ENCODE assay signal across 19 cellular contexts in the genomic region with DNA sequence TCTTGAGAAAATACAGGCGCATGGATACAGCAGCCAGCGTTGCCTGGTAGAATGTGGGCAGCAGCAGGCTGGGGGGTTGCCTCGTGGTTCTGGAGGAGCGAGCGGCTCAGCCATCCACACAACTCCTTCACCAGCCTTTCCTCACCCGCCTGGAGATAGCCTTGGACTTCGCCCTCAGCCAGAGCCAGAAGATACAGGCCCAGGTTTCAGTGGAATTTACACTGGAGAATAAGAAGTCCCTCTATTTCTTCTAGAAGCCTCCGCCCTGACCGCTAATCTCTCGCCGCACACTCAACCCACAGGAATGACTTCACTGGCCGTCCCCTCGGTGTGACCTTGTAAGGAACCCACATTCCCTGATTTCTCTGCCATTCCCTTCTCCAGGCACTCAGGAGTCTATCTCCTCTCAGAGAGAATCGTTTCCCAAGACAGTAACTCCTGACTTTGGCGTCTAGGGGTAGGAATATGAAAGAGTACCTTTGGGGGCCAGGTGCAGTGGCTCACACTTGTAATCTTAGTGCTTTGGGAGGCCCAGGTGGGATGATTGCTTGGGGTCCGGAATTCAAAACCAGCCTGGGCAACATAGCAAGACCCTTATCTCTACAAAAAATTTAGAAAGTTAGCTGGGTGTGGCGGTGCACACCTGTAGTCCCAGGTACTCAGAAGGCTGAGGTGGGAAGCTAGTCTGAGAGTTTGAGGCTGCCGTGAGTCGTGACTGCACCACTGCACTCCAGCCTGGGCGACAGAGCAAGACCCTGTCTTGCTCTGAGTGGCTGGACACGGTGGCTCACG. TPM values are rescaled to one million over a fixed set of nuclear protein-coding genes. Genes with fewer than 3 reads are reported as not detected.
DNase-seq lines count a peak whose midpoint lies in the region; FAIRE-seq and TF ChIP-seq lines count a peak whose summit lies in the region.
"Had no signal": no experiment of that assay in that cellular context is flagged by ENCODE, and none has a peak within 500 bp of the region (broad histone marks: within the 10 kb centered on the region; RNA-seq: fewer than 3 reads in every experiment).

No MANE protein-coding gene starts in this region.

- H3K9me3 Mint-ChIP-seq in type B pancreatic cell = peaks cover 7% of the 10 kb centered on the region
- H3K9me3 Mint-ChIP-seq: H9 had no signal

- H3K27me3 Mint-ChIP-seq in type B pancreatic cell = no peaks in the 10 kb centered on the region

- H3K9me3 ChIP-seq in neuronal stem cell (replicated peaks in 1 of 2; ENCODE audit: control insufficient read depth in 2 of 2, insufficient read depth in 1 of 2, low read depth in 1 of 2, low read length in 2 of 2) (no peaks in the 10 kb centered on the region), uterus (no peaks in the 10 kb centered on the region), tibial artery (no peaks in the 10 kb centered on the region)

- H3K23ac ChIP-seq in neuronal stem cell (ENCODE audit: low read depth, low read length, poor library complexity) = no peak overlapping the region

- no peak overlapping the region for H3K27ac ChIP-seq in neuronal stem cell (replicated peaks; ENCODE audit: low read length)
- no peak overlapping the region for H3K27ac ChIP-seq in uterus
- H3K27ac ChIP-seq in tibial artery = no peak overlapping the region
- H3K27ac ChIP-seq: HL-60, RWPE1 had no signal

- H2AK5ac ChIP-seq in neuronal stem cell (ENCODE audit: low read depth, low read length) = no peak overlapping the region

- no peak for FAIRE-seq in RCC 7860 (lab: Jason Lieb, UNC)

- H3K9ac ChIP-seq in neuronal stem cell (ENCODE audit: low read depth, low read length, poor library complexity) = no peak overlapping the region

- H3K27ac Mint-ChIP-seq in type B pancreatic cell = peak overlapping the region; percentile 33

- peaks cover 0 to 2% (median 0%) of the 10 kb centered on the region in 3 experiments for H3K27me3 ChIP-seq in neuronal stem cell (ENCODE audit: control insufficient read depth in 3 of 3, insufficient read depth in 3 of 3, low read depth in 1 of 3, low read length in 3 of 3)
- no peaks in the 10 kb centered on the region for H3K27me3 ChIP-seq in uterus
- peaks cover 0 to 4% of the 10 kb centered on the region in 2 donors for H3K27me3 ChIP-seq in tibial artery

- no peak overlapping the region for H4K91ac ChIP-seq in neuronal stem cell (ENCODE audit: low read depth, low read length, poor library complexity)

- peak; percentile 73 for DNase-seq in RCC 7860 (ENCODE audit: low spot score)
- DNase-seq in fibroblast of villous mesenchyme (ENCODE audit: low read depth) = peak; percentile 18
- DNase-seq in neuronal stem cell (ENCODE audit: low spot score) = no peak
- no peak for DNase-seq in type B pancreatic cell (ENCODE audit: extremely low spot score, unreplicated experiment)
- DNase-seq in uterus = no peak
- DNase-seq in tibial artery = no peak
- no peak for DNase-seq in NOMO-1 treated with DMSO at 0.1 percent for 48 hours (lab: John Stamatoyannopoulos, UW; ENCODE audit: unreplicated experiment)
- DNase-seq: ACHN, AML-193, COR-L47, DMS53, H9, KBM-7, NCI-H1436, NCI-H2029, NCI-H2171, NCI-H748 treated with DMSO at 0.1 percent for 48 hours had no signal

- intact Hi-C loops in uterus (cut with DNase I; ENCODE audit: low total_unique reads) (no loop called here), tibial artery (cut with DNase I; ENCODE audit: low total_unique reads) (no loop called here)

- H2BK15ac ChIP-seq in neuronal stem cell (ENCODE audit: low read length) = no peak overlapping the region

- no peak overlapping the region for H2BK12ac ChIP-seq in neuronal stem cell (ENCODE audit: low read length)

- peaks cover 27% of the 10 kb centered on the region for H3K4me1 Mint-ChIP-seq in type B pancreatic cell (ENCODE audit: unreplicated experiment)

- WGBS in neuronal stem cell (ENCODE audit: extremely low coverage in 2 of 2, insufficient read length in 2 of 2, insufficient replicate concordance in 1 of 2), 2 donors = no CpG with 5 or more reads among the region's 22 CpGs

- H3K36me3 ChIP-seq in neuronal stem cell (replicated peaks in 1 of 2; ENCODE audit: control insufficient read depth in 2 of 2, insufficient read depth in 2 of 2, low read length in 2 of 2) (no peaks in the 10 kb centered on the region), uterus (no peaks in the 10 kb centered on the region), tibial artery (no peaks in the 10 kb centered on the region)

- H2BK5ac ChIP-seq in neuronal stem cell (ENCODE audit: low read length) = no peak overlapping the region

- no peak overlapping the region for H4K8ac ChIP-seq in neuronal stem cell (ENCODE audit: low read depth, low read length)

- peak overlapping the region; percentile 31 for H3K4me3 Mint-ChIP-seq in type B pancreatic cell
- H3K4me3 Mint-ChIP-seq: H9 had no signal

- no peak overlapping the region for H3K4ac ChIP-seq in neuronal stem cell (ENCODE audit: low read length)

- no peak for TF ChIP-seq CTCF in fibroblast of villous mesenchyme (IDR thresholded peaks at IDR 0.05; ENCODE audit: insufficient read depth, low read depth, low read length)
- no peak for TF ChIP-seq CTCF in type B pancreatic cell (conservative IDR thresholded peaks at IDR 0.05)
- TF ChIP-seq CTCF in uterus (IDR thresholded peaks at IDR 0.05) = no peak
- no peak for TF ChIP-seq CTCF in tibial artery (IDR thresholded peaks at IDR 0.05)

- H3K4me3 ChIP-seq in fibroblast of villous mesenchyme (ENCODE audit: low read depth, low read length) (no peak overlapping the region), neuronal stem cell (ENCODE audit: low read length in 2 of 2) (no peak overlapping the region), uterus (no peak overlapping the region), tibial artery (no peak overlapping the region)

- H3K4me2 ChIP-seq in neuronal stem cell (ENCODE audit: insufficient read depth, low read length, poor library complexity, severe bottlenecking) = no peak overlapping the region

- no peaks in the 10 kb centered on the region for H3K79me1 ChIP-seq in neuronal stem cell (ENCODE audit: low read depth, low read length)

- no peak for TF ChIP-seq POLR2A in uterus (IDR thresholded peaks at IDR 0.05)

- no peak overlapping the region for H3K14ac ChIP-seq in neuronal stem cell (ENCODE audit: low read length)

- no peak overlapping the region for H2AFZ ChIP-seq in neuronal stem cell (ENCODE audit: low read length)

- H3K36me3 Mint-ChIP-seq in type B pancreatic cell = no peaks in the 10 kb centered on the region

- H3K4me1 ChIP-seq in neuronal stem cell (ENCODE audit: control insufficient read depth in 2 of 2, insufficient read depth in 1 of 2, low read depth in 1 of 2, low read length in 2 of 2) (peaks cover under 1% of the 10 kb centered on the region in 2 donors), uterus (no peaks in the 10 kb centered on the region), tibial artery (peaks cover 0 to 10% (median 3%) of the 10 kb centered on the region in 4 donors)

- peak overlapping the region; percentile 19 for H3K18ac ChIP-seq in neuronal stem cell (ENCODE audit: low read length)

- H2BK120ac ChIP-seq in neuronal stem cell (ENCODE audit: low read depth, low read length) = no peak overlapping the region

RNA-seq across cellular contexts. Expression of a gene that starts 52.0 kb away (rescaled TPM):
- total RNA-seq in fibroblast of villous mesenchyme (1.3 and 12.6 TPM in 2 replicates), type B pancreatic cell (ENCODE audit: low replicate concordance) (4.0 and 6.1 TPM in 2 replicates), uterus (10 to 100 TPM in 3 of 4 donors, 1 to 10 TPM in 1; 7.9 to 26.9 (median 14.1) TPM)
- 9.9 TPM for polyA plus RNA-seq in neuronal stem cell (2013, experiment 1 of 2)
- 10.0 TPM for polyA plus RNA-seq in neuronal stem cell (2013, experiment 2 of 2)

Comparison
In these comparisons a context has a peak if more than half of its experiments do, and no peak if none do; other contexts are left out.
1. DNase-seq: peak in RCC 7860 (single experiment) and fibroblast of villous mesenchyme (single experiment); none in neuronal stem cell (single experiment), type B pancreatic cell (single experiment), uterus (0 of 2), tibial artery (0 of 2) and NOMO-1 treated with DMSO at 0.1 percent for 48 hours (single experiment).